Comparison of ENCODE assay signal across 24 cellular contexts in genomic region chr14:101105045-101105444, GRCh38.
"Had no signal": no experiment of that assay in that cellular context is flagged by ENCODE, and none has a peak within 500 bp of the region (broad histone marks: within the 10 kb centered on the region; RNA-seq: fewer than 3 reads in every experiment).

No MANE protein-coding gene starts in this region.

- H3K9me3 Mint-ChIP-seq: activated naive CD4-positive, alpha-beta T cell treated with anti-CD3 and anti-CD28 coated beads, Interleukin-2, amount 10 ng/mL, durations not matched to agents 7 days and 5 days; activated naive CD8-positive, alpha-beta T cell treated with anti-CD3 and anti-CD28 coated beads, Interleukin-2, amount 10 ng/mL, durations not matched to agents 7 days and 5 days; activated T-helper 2 cell treated with anti-CD3 and anti-CD28 coated beads, Interferon-gamma antibody, Interleukin-2, Interleukin-4, amounts not matched to agents 10 μg/mL and 5 μg/mL and 100 μg/mL, durations not matched to agents 14 hours and 24 hours and 36 hours had no signal

- H3K27me3 ChIP-seq: adrenal gland had no signal

- H3K4me1 ChIP-seq: adrenal gland had no signal

- H3K27ac Mint-ChIP-seq: activated naive CD4-positive, alpha-beta T cell treated with anti-CD3 and anti-CD28 coated beads, Interleukin-2, amount 10 ng/mL, durations not matched to agents 7 days and 5 days; activated naive CD8-positive, alpha-beta T cell treated with anti-CD3 and anti-CD28 coated beads, Interleukin-2, amount 10 ng/mL, durations not matched to agents 7 days and 5 days; activated T-cell treated with anti-CD3 and anti-CD28 coated beads, Interleukin-2, amount 50 U/mL, for 72 hours; activated T-helper 2 cell treated with anti-CD3 and anti-CD28 coated beads, Interferon-gamma antibody, Interleukin-2, Interleukin-4, amounts not matched to agents 10 μg/mL and 5 μg/mL and 100 μg/mL, durations not matched to agents 14 hours and 24 hours and 36 hours; T-helper 1 cell treated with Interleukin-12 subunit alpha and Interleukin-12 subunit beta and Interleukin-4 antibody, amounts not matched to agents 30 μg/mL and 1 μg/mL, for 36 hours; WTC11 had no signal

- H3K36me3 ChIP-seq: adrenal gland had no signal

- DNase-seq: activated CD4-positive, alpha-beta T cell treated with anti-CD3 and anti-CD28 coated beads for 48 hours; activated CD4-positive, alpha-beta T cell treated with anti-CD3 and anti-CD28 coated beads, Interleukin-2, amount 50 U/mL, for 4 hours; activated CD4-positive, CD25-positive, alpha-beta regulatory T cell treated with anti-CD3 and anti-CD28 coated beads, Interleukin-2, amount 50 U/mL, for 72 hours; activated gamma-delta T cell treated with Interleukin-2 at 50 U/mL for 16 hours; activated naive CD4-positive, alpha-beta T cell treated with anti-CD3 and anti-CD28 coated beads, Interleukin-2, amount 10 ng/mL, durations not matched to agents 7 days and 5 days; activated naive CD8-positive, alpha-beta T cell treated with anti-CD3 and anti-CD28 coated beads, Interleukin-2, amount 10 ng/mL, durations not matched to agents 7 days and 5 days; activated T-cell treated with anti-CD3 and anti-CD28 coated beads, Interleukin-2, amount 50 U/mL, for 72 hours; anterior cingulate cortex; NCI-H1092; NCI-H1417 treated with DMSO at 0.1 percent for 48 hours; NCI-H1694; NCI-H2029 treated with DMSO at 0.1 percent for 48 hours; NCI-H510A treated with DMSO at 0.1 percent for 48 hours; NCI-H69; NK-92 treated with Interleukin-12 subunit alpha and Interleukin-12 subunit beta, amount 100 ng/mL, for 24 hours; OCI-M1; SHP77 treated with DMSO at 0.1 percent for 48 hours had no signal

- H3K9me3 ChIP-seq: adrenal gland had no signal

- H3K27ac ChIP-seq: adrenal gland, KMS-11, RWPE1 had no signal

- H3K4me3 Mint-ChIP-seq: activated naive CD4-positive, alpha-beta T cell treated with anti-CD3 and anti-CD28 coated beads, Interleukin-2, amount 10 ng/mL, durations not matched to agents 7 days and 5 days; activated naive CD8-positive, alpha-beta T cell treated with anti-CD3 and anti-CD28 coated beads, Interleukin-2, amount 10 ng/mL, durations not matched to agents 7 days and 5 days; activated T-cell treated with anti-CD3 and anti-CD28 coated beads, Interleukin-2, amount 50 U/mL, for 72 hours; T-helper 1 cell treated with Interleukin-12 subunit alpha and Interleukin-12 subunit beta and Interleukin-4 antibody, amounts not matched to agents 30 μg/mL and 1 μg/mL, for 36 hours; WTC11 had no signal

- H3K36me3 Mint-ChIP-seq: activated naive CD4-positive, alpha-beta T cell treated with anti-CD3 and anti-CD28 coated beads, Interleukin-2, amount 10 ng/mL, durations not matched to agents 7 days and 5 days; activated naive CD8-positive, alpha-beta T cell treated with anti-CD3 and anti-CD28 coated beads, Interleukin-2, amount 10 ng/mL, durations not matched to agents 7 days and 5 days had no signal

- ATAC-seq: activated T-cell treated with anti-CD3 and anti-CD28 coated beads, Interleukin-2, amount 50 U/mL, for 72 hours; Panc1; WTC11 had no signal

- H3K4me1 Mint-ChIP-seq: activated naive CD4-positive, alpha-beta T cell treated with anti-CD3 and anti-CD28 coated beads, Interleukin-2, amount 10 ng/mL, durations not matched to agents 7 days and 5 days; activated naive CD8-positive, alpha-beta T cell treated with anti-CD3 and anti-CD28 coated beads, Interleukin-2, amount 10 ng/mL, durations not matched to agents 7 days and 5 days had no signal

- H3K4me3 ChIP-seq: adrenal gland had no signal
